20 cellular contexts compared by ENCODE assay signal in genomic region chr3:51679777-51680176, GRCh38. TPM values are rescaled to one million over a fixed set of nuclear protein-coding genes. Genes with fewer than 3 reads are reported as not detected.
DNase-seq lines count a peak whose midpoint lies in the region; ATAC-seq and TF ChIP-seq lines count a peak whose summit lies in the region.
"Had no signal": no experiment of that assay in that cellular context is flagged by ENCODE, and none has a peak within 500 bp of the region (broad histone marks: within the 10 kb centered on the region; RNA-seq: fewer than 3 reads in every experiment).

No MANE protein-coding gene starts in this region.

- peaks cover 89% of the 10 kb centered on the region for H3K4me1 ChIP-seq in CD8-positive, alpha-beta T cell (ENCODE audit: insufficient read depth, low read length)
- H3K4me1 ChIP-seq: HAP-1 had no signal

- intact Hi-C loops in activated CD4-positive, alpha-beta T cell treated with anti-CD3 and anti-CD28 coated beads for 36 hours (cut with DNase I, micrococcal nuclease), result loop anchor here in 1 of 2 experiments (10.0 kb wide), 1 partner anchor 1345 kb away; no protein-coding TSS in a partner anchor
- intact Hi-C loops in CD8-positive, alpha-beta T cell (cut with DNase I, micrococcal nuclease), result loop anchor here in 1 of 2 experiments (10.0 kb wide), 2 partner anchors 295 to 1315 kb away; partner anchors contain the start of genes ABHD14A and ABHD14B

- peaks cover 14% of the 10 kb centered on the region for H3K36me3 ChIP-seq in CD8-positive, alpha-beta T cell (ENCODE audit: insufficient read depth, low read length)

- H3K27me3 ChIP-seq in CD8-positive, alpha-beta T cell (ENCODE audit: insufficient read depth, low read length), result no peaks in the 10 kb centered on the region
- H3K27me3 ChIP-seq: left lung, tibial nerve had no signal

- no peaks in the 10 kb centered on the region for H3K27me3 Mint-ChIP-seq in activated CD4-positive, alpha-beta T cell treated with anti-CD3 and anti-CD28 coated beads for 36 hours
- H3K27me3 Mint-ChIP-seq in CD8-positive, alpha-beta T cell (ENCODE audit: low read depth), result no peaks in the 10 kb centered on the region
- no peaks in the 10 kb centered on the region for H3K27me3 Mint-ChIP-seq in activated CD8-positive, alpha-beta T cell treated with anti-CD3 and anti-CD28 coated beads, Interleukin-2, amount 10 ng/mL, durations not matched to agents 7 days and 5 days (ENCODE audit: low read depth)
- no peaks in the 10 kb centered on the region for H3K27me3 Mint-ChIP-seq in naive thymus-derived CD8-positive, alpha-beta T cell

- H3K9me3 Mint-ChIP-seq in activated CD4-positive, alpha-beta T cell treated with anti-CD3 and anti-CD28 coated beads for 36 hours (ENCODE audit: low read depth), result no peaks in the 10 kb centered on the region
- H3K9me3 Mint-ChIP-seq in CD8-positive, alpha-beta T cell, result no peaks in the 10 kb centered on the region
- H3K9me3 Mint-ChIP-seq in activated CD8-positive, alpha-beta T cell treated with anti-CD3 and anti-CD28 coated beads, Interleukin-2, amount 10 ng/mL, durations not matched to agents 7 days and 5 days (ENCODE audit: insufficient read depth), result no peaks in the 10 kb centered on the region
- H3K9me3 Mint-ChIP-seq in naive thymus-derived CD8-positive, alpha-beta T cell, result no peaks in the 10 kb centered on the region

- no peak overlapping the region for H3K4me3 Mint-ChIP-seq in activated CD4-positive, alpha-beta T cell treated with anti-CD3 and anti-CD28 coated beads for 36 hours
- H3K4me3 Mint-ChIP-seq in CD8-positive, alpha-beta T cell, result no peak overlapping the region
- H3K4me3 Mint-ChIP-seq in activated CD8-positive, alpha-beta T cell treated with anti-CD3 and anti-CD28 coated beads, Interleukin-2, amount 10 ng/mL, durations not matched to agents 7 days and 5 days, result no peak overlapping the region
- peak overlapping the region in 6 of 10 donors; percentile 0 to 46 (median 15) for H3K4me3 Mint-ChIP-seq in naive thymus-derived CD8-positive, alpha-beta T cell

- TF ChIP-seq CTCF in CD8-positive, alpha-beta T cell (IDR thresholded peaks at IDR 0.05), result no peak

- no peak for DNase-seq in activated CD4-positive, alpha-beta T cell treated with anti-CD3 and anti-CD28 coated beads for 36 hours
- no peak for DNase-seq in activated CD4-positive, alpha-beta T cell treated with anti-CD3 and anti-CD28 coated beads for 1 hour
- DNase-seq in CD8-positive, alpha-beta T cell, result no peak
- DNase-seq in activated CD8-positive, alpha-beta T cell treated with anti-CD3 and anti-CD28 coated beads, Interleukin-2, amount 10 ng/mL, durations not matched to agents 7 days and 5 days, result no peak
- DNase-seq in naive thymus-derived CD8-positive, alpha-beta T cell, result no peak
- DNase-seq in middle frontal gyrus (ENCODE audit: extremely low spot score, low spot score), result no peak
- DNase-seq: DMS79, foreskin melanocyte, Kasumi-1, left lung, NCI-H1105, NCI-H524 treated with DMSO at 0.1 percent for 48 hours, T-helper 9 cell had no signal

- H3K36me3 Mint-ChIP-seq in activated CD4-positive, alpha-beta T cell treated with anti-CD3 and anti-CD28 coated beads for 36 hours (ENCODE audit: low read depth), result peaks cover 26% of the 10 kb centered on the region
- H3K36me3 Mint-ChIP-seq in CD8-positive, alpha-beta T cell, result peaks cover 52% of the 10 kb centered on the region
- H3K36me3 Mint-ChIP-seq in activated CD8-positive, alpha-beta T cell treated with anti-CD3 and anti-CD28 coated beads, Interleukin-2, amount 10 ng/mL, durations not matched to agents 7 days and 5 days (ENCODE audit: low read depth), result peaks cover 63% of the 10 kb centered on the region
- peaks cover 0 to 29% (median 12%) of the 10 kb centered on the region in 3 donors for H3K36me3 Mint-ChIP-seq in naive thymus-derived CD8-positive, alpha-beta T cell

- no peaks in the 10 kb centered on the region for H3K9me3 ChIP-seq in CD8-positive, alpha-beta T cell (ENCODE audit: low read length)
- H3K9me3 ChIP-seq: HAP-1, left lung, tibial nerve had no signal

- POLR2A ChIA-PET in activated CD4-positive, alpha-beta T cell treated with anti-CD3 and anti-CD28 coated beads for 36 hours (lab: Charles Lee), result no interaction called here
- POLR2A ChIA-PET in CD8-positive, alpha-beta T cell (lab: Charles Lee), result no interaction called here
- POLR2A ChIA-PET in activated CD8-positive, alpha-beta T cell treated with anti-CD3 and anti-CD28 coated beads, Interleukin-2, amount 10 ng/mL, durations not matched to agents 7 days and 5 days (lab: Charles Lee), result interaction anchor here (4.7 kb wide), 1 partner anchor 179 kb away, joined by 39 read pairs; the partner anchor contains the start of gene DCAF1
- POLR2A ChIA-PET in naive thymus-derived CD8-positive, alpha-beta T cell (lab: Charles Lee), result interaction anchor here (4.5 to 6.0 kb wide), 2 partner anchors 8 to 179 kb away, joined by 91 to 97 read pairs; partner anchors contain the start of genes DCAF1 and TEX264

- peak overlapping the region; percentile 76 for H3K27ac Mint-ChIP-seq in activated CD4-positive, alpha-beta T cell treated with anti-CD3 and anti-CD28 coated beads for 36 hours
- peak overlapping the region; percentile 56 for H3K27ac Mint-ChIP-seq in CD8-positive, alpha-beta T cell
- peak overlapping the region; percentile 81 for H3K27ac Mint-ChIP-seq in activated CD8-positive, alpha-beta T cell treated with anti-CD3 and anti-CD28 coated beads, Interleukin-2, amount 10 ng/mL, durations not matched to agents 7 days and 5 days
- peak overlapping the region in 9 of 10 donors; percentile 45 to 94 (median 74) for H3K27ac Mint-ChIP-seq in naive thymus-derived CD8-positive, alpha-beta T cell

- H3K27ac ChIP-seq in CD8-positive, alpha-beta T cell (ENCODE audit: low read depth, low read length), result no peak overlapping the region
- H3K27ac ChIP-seq: C4-2B had no signal

- CTCF ChIA-PET in activated CD4-positive, alpha-beta T cell treated with anti-CD3 and anti-CD28 coated beads for 36 hours (lab: Charles Lee), result interaction anchor here (0.7 to 5.1 kb wide), 5 partner anchors 10 to 290 kb away, joined by 3 to 102 read pairs (median 5); partner anchors contain the start of genes DCAF1, RRP9 and TEX264
- CTCF ChIA-PET in CD8-positive, alpha-beta T cell (lab: Charles Lee), result interaction anchor here (0.9 to 8.1 kb wide), 5 partner anchors 10 to 289 kb away, joined by 3 to 163 read pairs (median 49); partner anchors contain the start of genes DCAF1 and TEX264
- CTCF ChIA-PET in activated CD8-positive, alpha-beta T cell treated with anti-CD3 and anti-CD28 coated beads, Interleukin-2, amount 10 ng/mL, durations not matched to agents 7 days and 5 days (lab: Charles Lee), result interaction anchor here (5.2 to 6.1 kb wide), 3 partner anchors 9 to 178 kb away, joined by 92 to 206 read pairs (median 179); partner anchors contain the start of genes DCAF1 and TEX264

- no peak for ATAC-seq in activated CD4-positive, alpha-beta T cell treated with anti-CD3 and anti-CD28 coated beads for 36 hours
- ATAC-seq in CD8-positive, alpha-beta T cell, result no peak
- ATAC-seq in activated CD8-positive, alpha-beta T cell treated with anti-CD3 and anti-CD28 coated beads, Interleukin-2, amount 10 ng/mL, durations not matched to agents 7 days and 5 days, result no peak
- ATAC-seq in naive thymus-derived CD8-positive, alpha-beta T cell, result no peak
- no peak for ATAC-seq in HG03354 (IDR thresholded peaks at IDR 0.05; ENCODE audit: poor library complexity, severe bottlenecking, unreplicated experiment)
- ATAC-seq in GM21390 (IDR thresholded peaks at IDR 0.05; ENCODE audit: unreplicated experiment), result no peak
- ATAC-seq: left lung had no signal

- H3K4me3 ChIP-seq in CD8-positive, alpha-beta T cell (ENCODE audit: low read depth, low read length), result no peak overlapping the region
- H3K4me3 ChIP-seq: coronary artery, HAP-1, left lung, tibial nerve had no signal

- peaks cover 87% of the 10 kb centered on the region for H3K4me1 Mint-ChIP-seq in activated CD4-positive, alpha-beta T cell treated with anti-CD3 and anti-CD28 coated beads for 36 hours
- peaks cover 90% of the 10 kb centered on the region for H3K4me1 Mint-ChIP-seq in CD8-positive, alpha-beta T cell (ENCODE audit: low read depth)
- H3K4me1 Mint-ChIP-seq in activated CD8-positive, alpha-beta T cell treated with anti-CD3 and anti-CD28 coated beads, Interleukin-2, amount 10 ng/mL, durations not matched to agents 7 days and 5 days (ENCODE audit: low read depth), result peaks cover 94% of the 10 kb centered on the region
- H3K4me1 Mint-ChIP-seq in naive thymus-derived CD8-positive, alpha-beta T cell, result peaks cover 69 to 99% (median 94%) of the 10 kb centered on the region in 4 donors

RNA-seq across cellular contexts. Expression of gene TEX264, which starts 8.7 kb away (rescaled TPM):
- 10 to 100 TPM; 35.3 to 37.4 TPM for total RNA-seq in activated CD4-positive, alpha-beta T cell treated with anti-CD3 and anti-CD28 coated beads for 36 hours
- 10 to 100 TPM; 18.7 to 21.0 TPM for total RNA-seq in CD8-positive, alpha-beta T cell
- 10 to 100 TPM; 62.6 to 65.0 TPM for total RNA-seq in activated CD8-positive, alpha-beta T cell treated with anti-CD3 and anti-CD28 coated beads, Interleukin-2, amount 10 ng/mL, durations not matched to agents 7 days and 5 days
- total RNA-seq in naive thymus-derived CD8-positive, alpha-beta T cell, result 10 to 100 TPM; 37.4 to 39.7 TPM
- 10 to 100 TPM; 84.5 to 95.7 (median 85.3) TPM for polyA plus RNA-seq in naive thymus-derived CD8-positive, alpha-beta T cell

RNA-seq across cellular contexts. Expression of gene GRM2, which starts 27.1 kb away (rescaled TPM):
- under 1 TPM; 0.27 to 0.47 TPM for total RNA-seq in activated CD4-positive, alpha-beta T cell treated with anti-CD3 and anti-CD28 coated beads for 36 hours
- 1 to 10 TPM; 3.9 to 5.4 TPM for total RNA-seq in CD8-positive, alpha-beta T cell
- total RNA-seq in activated CD8-positive, alpha-beta T cell treated with anti-CD3 and anti-CD28 coated beads, Interleukin-2, amount 10 ng/mL, durations not matched to agents 7 days and 5 days, result 1 to 10 TPM; 1.1 to 1.7 TPM
- total RNA-seq in naive thymus-derived CD8-positive, alpha-beta T cell, result 1 to 10 TPM; 2.9 to 5.0 TPM
- polyA plus RNA-seq in naive thymus-derived CD8-positive, alpha-beta T cell, result under 1 TPM in 1 of 3 donors, not detected in 2; 0.09 TPM
- total RNA-seq: A172 had no signal

Comparison
In these comparisons a context has a peak if more than half of its experiments do, and no peak if none do; other contexts are left out.
1. H3K4me3 Mint-ChIP-seq: peak in naive thymus-derived CD8-positive, alpha-beta T cell (6 of 10); none in activated CD4-positive, alpha-beta T cell treated with anti-CD3 and anti-CD28 coated beads for 36 hours (single experiment), CD8-positive, alpha-beta T cell (single experiment) and activated CD8-positive, alpha-beta T cell treated with anti-CD3 and anti-CD28 coated beads, Interleukin-2, amount 10 ng/mL, durations not matched to agents 7 days and 5 days (single experiment).
2. POLR2A ChIA-PET loops: an anchor here in activated CD8-positive, alpha-beta T cell treated with anti-CD3 and anti-CD28 coated beads, Interleukin-2, amount 10 ng/mL, durations not matched to agents 7 days and 5 days (4.7 kb wide) and naive thymus-derived CD8-positive, alpha-beta T cell (4.5 to 6.0 kb wide); none called in activated CD4-positive, alpha-beta T cell treated with anti-CD3 and anti-CD28 coated beads for 36 hours and CD8-positive, alpha-beta T cell.
3. Peak in every context shown above with its lines, with median percentiles within 50 percentile points of each other: H3K27ac Mint-ChIP-seq.